ENCODE assay signal across 8 cellular contexts in the genomic region with DNA sequence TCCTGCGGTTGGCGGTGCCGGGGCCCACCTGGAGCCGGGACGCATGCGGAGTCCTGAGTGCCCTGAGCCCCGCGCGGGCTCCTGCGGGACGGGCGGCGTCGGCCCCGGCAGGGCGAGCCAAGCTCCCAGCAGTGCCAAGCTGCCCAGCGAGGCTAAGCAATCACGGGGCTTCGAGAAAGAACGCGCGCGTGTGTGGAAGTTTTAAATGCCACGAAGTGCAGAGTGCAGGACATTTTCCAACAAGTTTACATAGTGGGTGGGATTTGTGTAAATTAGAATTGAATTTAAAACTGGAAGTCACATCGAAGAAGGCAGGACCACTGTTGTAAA. TPM values are rescaled to one million over a fixed set of nuclear protein-coding genes. Genes with fewer than 3 reads are reported as not detected.
DNase-seq lines count a peak whose midpoint lies in the region; ATAC-seq, FAIRE-seq and TF ChIP-seq lines count a peak whose summit lies in the region.

No MANE protein-coding gene starts in this region.

- no peak for TF ChIP-seq EP300 in gastroesophageal sphincter (IDR thresholded peaks at IDR 0.05)

- H3K4me1 Mint-ChIP-seq in Caco-2 (ENCODE audit: low read depth, unreplicated experiment) (peaks cover 5% of the 10 kb centered on the region), T-helper 17 cell (peaks cover 10% of the 10 kb centered on the region)

- TF ChIP-seq CTCF in Caco-2 (IDR thresholded peaks at IDR 0.05; ENCODE audit: insufficient read depth in 1 of 2, low read depth in 1 of 2, low read length in 1 of 2, severe bottlenecking in 1 of 2, unreplicated experiment in 1 of 2) (no peak), gastroesophageal sphincter (IDR thresholded peaks at IDR 0.05) (no peak), parathyroid adenoma (IDR thresholded peaks at IDR 0.05) (no peak)

- no peak for TF ChIP-seq POLR2A in gastroesophageal sphincter (IDR thresholded peaks at IDR 0.05)

- peak overlapping the region; percentile 61 for H2AFZ ChIP-seq in parathyroid adenoma

- TSS peak; percentile 54 for BruUV-seq in Caco-2 (replicated peaks; lab: Mats Ljungman, UMichigan)

- peaks cover 4% of the 10 kb centered on the region for H3K27me3 Mint-ChIP-seq in Caco-2 (ENCODE audit: insufficient read depth, unreplicated experiment)
- peaks cover 23% of the 10 kb centered on the region for H3K27me3 Mint-ChIP-seq in T-helper 17 cell

- H3K4me2 ChIP-seq in parathyroid adenoma (ENCODE audit: low read length), result peak overlapping the region; percentile 61

- H3K9me3 Mint-ChIP-seq in Caco-2 (ENCODE audit: unreplicated experiment), result no peaks in the 10 kb centered on the region

- H3K36me3 ChIP-seq in Caco-2 (ENCODE audit: control insufficient read depth, insufficient read depth, low read length), result no peaks in the 10 kb centered on the region
- no peaks in the 10 kb centered on the region for H3K36me3 ChIP-seq in gastroesophageal sphincter
- H3K36me3 ChIP-seq in parathyroid adenoma (ENCODE audit: control insufficient read depth, insufficient read depth, low read length), result no peaks in the 10 kb centered on the region

- intact Hi-C loops in Caco-2 (cut with micrococcal nuclease; ENCODE audit: unreplicated experiment), result no loop called here

- H3K9ac ChIP-seq in parathyroid adenoma, result no peak overlapping the region

- no peaks in the 10 kb centered on the region for H3K36me3 Mint-ChIP-seq in Caco-2 (ENCODE audit: insufficient read depth, unreplicated experiment)
- no peaks in the 10 kb centered on the region for H3K36me3 Mint-ChIP-seq in T-helper 17 cell (ENCODE audit: low read depth)

- H3K9me3 ChIP-seq in Caco-2 (no peaks in the 10 kb centered on the region), T-helper 17 cell (ENCODE audit: control insufficient read depth, low read length, poor library complexity, severe bottlenecking) (no peaks in the 10 kb centered on the region), gastroesophageal sphincter (no peaks in the 10 kb centered on the region), parathyroid adenoma (ENCODE audit: control insufficient read depth, low read length) (no peaks in the 10 kb centered on the region)

- DNase-seq in Caco-2 (no peak), T-helper 17 cell (no peak), iPS-NIHi11 (ENCODE audit: low spot score) (no peak), AG08395 (ENCODE audit: low spot score) (no peak), frontal cortex (ENCODE audit: low spot score in 2 of 2) (no peak)

- POLR2A ChIA-PET in Caco-2 (lab: Charles Lee), result no interaction called here

- 17 to 25% methylated on average over 2 to 4 of the region's 25 CpGs for WGBS in gastroesophageal sphincter (ENCODE audit: low coverage in 1 of 2), 2 donors

- no peaks in the 10 kb centered on the region for H3K27me3 ChIP-seq in Caco-2 (replicated peaks; ENCODE audit: control insufficient read depth, insufficient read depth, low read length)
- peaks cover 23% of the 10 kb centered on the region for H3K27me3 ChIP-seq in gastroesophageal sphincter
- no peaks in the 10 kb centered on the region for H3K27me3 ChIP-seq in parathyroid adenoma (ENCODE audit: control insufficient read depth, insufficient read depth, low read length)

- peak overlapping the region; percentile 86 for H3K4me3 ChIP-seq in Caco-2 (ENCODE audit: low read depth, low read length)
- H3K4me3 ChIP-seq in gastroesophageal sphincter, result peak overlapping the region; percentile 62 to 75
- peak overlapping the region; percentile 51 for H3K4me3 ChIP-seq in parathyroid adenoma (ENCODE audit: low read depth, low read length)

- no peak for FAIRE-seq in frontal cortex (lab: Jason Lieb, UNC)

- no peaks in the 10 kb centered on the region for H3K4me1 ChIP-seq in Caco-2
- peaks cover 0 to 17% (median 0%) of the 10 kb centered on the region in 3 donors for H3K4me1 ChIP-seq in gastroesophageal sphincter
- no peaks in the 10 kb centered on the region for H3K4me1 ChIP-seq in parathyroid adenoma

- no peak for ATAC-seq in T-helper 17 cell
- ATAC-seq in gastroesophageal sphincter, result peak; percentile 32
- ATAC-seq in HG03095 (IDR thresholded peaks at IDR 0.05; ENCODE audit: unreplicated experiment), result no peak

- H3K4me3 Mint-ChIP-seq in Caco-2 (ENCODE audit: unreplicated experiment) (peak overlapping the region; percentile 82), T-helper 17 cell (peak overlapping the region; percentile 89)

- H3K27ac ChIP-seq in gastroesophageal sphincter (peak overlapping the region in 2 of 4 donors; percentile 71 to 73), parathyroid adenoma (no peak overlapping the region)

- no peaks in the 10 kb centered on the region for H3K79me2 ChIP-seq in parathyroid adenoma

- CTCF ChIA-PET in Caco-2 (lab: Charles Lee), result no interaction called here

- H3K27ac Mint-ChIP-seq in Caco-2 (ENCODE audit: unreplicated experiment) (no peak overlapping the region), T-helper 17 cell (no peak overlapping the region)

RNA-seq across cellular contexts. Expression of a gene that starts 0.6 kb away (rescaled TPM):
- total RNA-seq in Caco-2 (2022) (7.8 and 8.2 TPM in 2 replicates), T-helper 17 cell (1 to 10 TPM; 1.9 to 4.1 TPM), gastroesophageal sphincter (10 to 100 TPM; 24.9 to 57.3 (median 50.5) TPM), frontal cortex (2.9 TPM)
